In genomic region chr2:109487871-109488655, GRCh38 we compare ENCODE assay signal across 19 cellular contexts.
DNase-seq lines count a peak whose midpoint lies in the region; ATAC-seq and TF ChIP-seq lines count a peak whose summit lies in the region.
"Had no signal": no experiment of that assay in that cellular context is flagged by ENCODE, and none has a peak within 500 bp of the region (broad histone marks: within the 10 kb centered on the region; RNA-seq: fewer than 3 reads in every experiment).

No MANE protein-coding gene starts in this region.

- H3K14ac ChIP-seq in H9 (ENCODE audit: insufficient read depth, low read length): peak overlapping the region; percentile 28; the same call in 1 of the 2 replicates
- peak overlapping the region in 1 of 2 experiments; percentile 37 for H3K14ac ChIP-seq in mesenchymal stem cell (ENCODE audit: low read length in 2 of 2)

- H3K79me1 ChIP-seq in H9 (ENCODE audit: insufficient read depth, low read depth, low read length, poor library complexity, severe bottlenecking): no peaks in the 10 kb centered on the region
- no peaks in the 10 kb centered on the region for H3K79me1 ChIP-seq in mesenchymal stem cell (replicated peaks; ENCODE audit: low read length, poor library complexity, severe bottlenecking)

- WGBS in H9 (ENCODE audit: extremely low coverage, insufficient read length, low lambda C conversion rate): no CpG with 5 or more reads among the region's 14 CpGs
- 92% methylated on average over 14 of the region's 14 CpGs for WGBS in mesenchymal stem cell

- H3K4ac ChIP-seq in H9 (ENCODE audit: low read depth, low read length): no peak overlapping the region
- peak overlapping the region; percentile 41 to 47 for H3K4ac ChIP-seq in mesenchymal stem cell (ENCODE audit: low read depth in 1 of 2, low read length in 2 of 2)

- no peak overlapping the region for H3K27ac ChIP-seq in H9 (ENCODE audit: insufficient read length, low read depth, low read length)
- peak overlapping the region; percentile 75 to 89 for H3K27ac ChIP-seq in ascending aorta
- peak overlapping the region; percentile 97 for H3K27ac ChIP-seq in mesenchymal stem cell (ENCODE audit: low read length, poor library complexity, severe bottlenecking)

- H3K4me1 ChIP-seq in H9 (ENCODE audit: insufficient read depth, low read length) (no peaks in the 10 kb centered on the region), ascending aorta (peaks cover 6 to 37% of the 10 kb centered on the region in 2 donors), mesenchymal stem cell (ENCODE audit: control insufficient read depth, insufficient read depth, low read depth, low read length) (peaks cover 35% of the 10 kb centered on the region), skeletal muscle satellite cell (ENCODE audit: control insufficient read depth, insufficient read depth, low read length) (peaks cover 14% of the 10 kb centered on the region)
- H3K4me1 ChIP-seq: HAP-1 had no signal

- H3K18ac ChIP-seq in H9 (ENCODE audit: insufficient read length, low read depth, low read length) (no peak overlapping the region), mesenchymal stem cell (ENCODE audit: low read depth in 1 of 2, low read length in 2 of 2) (peak overlapping the region; percentile 23 to 63)

- H2BK20ac ChIP-seq in H9 (ENCODE audit: low read depth, low read length, poor library complexity, severe bottlenecking): no peak overlapping the region

- no peak overlapping the region for H4K5ac ChIP-seq in H9 (ENCODE audit: insufficient read length, low read depth, low read length)

- H3K9me3 ChIP-seq in H9 (ENCODE audit: control insufficient read depth, low read depth, low read length) (no peaks in the 10 kb centered on the region), ascending aorta (no peaks in the 10 kb centered on the region), mesenchymal stem cell (ENCODE audit: control insufficient read depth, low read length) (no peaks in the 10 kb centered on the region), skeletal muscle satellite cell (replicated peaks; ENCODE audit: low read length) (no peaks in the 10 kb centered on the region)
- H3K9me3 ChIP-seq: HAP-1 had no signal

- intact Hi-C loops in ascending aorta (cut with DNase I): loop anchor here (2.0 to 10.0 kb wide), 2 partner anchors 51 to 163 kb away; no protein-coding TSS in a partner anchor

- no peak for TF ChIP-seq CTCF in H9 (conservative IDR thresholded peaks at IDR 0.05)
- TF ChIP-seq CTCF in ascending aorta (IDR thresholded peaks at IDR 0.05): no peak

- H2AFZ ChIP-seq in H9 (ENCODE audit: low read length) (no peak overlapping the region), mesenchymal stem cell (ENCODE audit: low read depth, low read length) (no peak overlapping the region)

- ATAC-seq in HG03354 (IDR thresholded peaks at IDR 0.05; ENCODE audit: poor library complexity, severe bottlenecking, unreplicated experiment): no peak
- no peak for ATAC-seq in activated naive CD4-positive, alpha-beta T cell treated with anti-CD3 and anti-CD28 coated beads, Interleukin-2, amount 50 U/mL, for 72 hours
- ATAC-seq: CD8-positive, alpha-beta T cell; K562 had no signal

- H3K23ac ChIP-seq in H9 (ENCODE audit: insufficient read length, low read depth, low read length) (no peak overlapping the region), mesenchymal stem cell (ENCODE audit: low read length in 2 of 2) (no peak overlapping the region)

- H3K79me2 ChIP-seq in H9 (ENCODE audit: insufficient read depth, low read length): no peaks in the 10 kb centered on the region

- H3K36me3 ChIP-seq in ascending aorta: peaks cover 17 to 23% of the 10 kb centered on the region in 2 donors
- H3K36me3 ChIP-seq in mesenchymal stem cell (ENCODE audit: control insufficient read depth in 1 of 2, insufficient read depth in 2 of 2, low read depth in 1 of 2, low read length in 2 of 2): peaks cover 7 to 12% of the 10 kb centered on the region in 2 experiments
- H3K36me3 ChIP-seq in skeletal muscle satellite cell (ENCODE audit: insufficient read depth, low read length): peaks cover 24% of the 10 kb centered on the region
- H3K36me3 ChIP-seq: HAP-1 had no signal

- H3K56ac ChIP-seq in H9 (ENCODE audit: insufficient read length, low read depth, low read length): no peak overlapping the region

- H3K4me2 ChIP-seq in H9 (ENCODE audit: insufficient read depth, insufficient read length, low read length): no peak overlapping the region
- H3K4me2 ChIP-seq in mesenchymal stem cell (ENCODE audit: low read length, poor library complexity, severe bottlenecking): no peak overlapping the region
- H3K4me2 ChIP-seq in skeletal muscle satellite cell (ENCODE audit: low read length): no peak overlapping the region

- H3K9ac ChIP-seq in H9 (ENCODE audit: extremely low read depth, insufficient read length, low read length) (no peak overlapping the region), mesenchymal stem cell (ENCODE audit: low read length) (no peak overlapping the region), skeletal muscle satellite cell (ENCODE audit: low read depth, low read length) (peak overlapping the region; percentile 46)

- no peaks in the 10 kb centered on the region for H3K36me3 Mint-ChIP-seq in H9 (ENCODE audit: insufficient read depth in 1 of 3, low read depth in 3 of 3)
- no peaks in the 10 kb centered on the region for H3K36me3 Mint-ChIP-seq in activated naive CD4-positive, alpha-beta T cell treated with anti-CD3 and anti-CD28 coated beads, Interleukin-2, amount 50 U/mL, for 72 hours

- H2BK12ac ChIP-seq in H9 (ENCODE audit: insufficient read length, low read depth, low read length) (no peak overlapping the region), mesenchymal stem cell (ENCODE audit: low read length in 2 of 2) (peak overlapping the region in 1 of 2 experiments; percentile 61)

- no peaks in the 10 kb centered on the region for H4K20me1 ChIP-seq in H9 (ENCODE audit: control insufficient read depth, insufficient read depth, insufficient read length)

- H2BK15ac ChIP-seq in H9 (ENCODE audit: low read depth, low read length) (no peak overlapping the region), mesenchymal stem cell (ENCODE audit: low read depth, poor library complexity, severe bottlenecking) (no peak overlapping the region)

- H3K4me3 ChIP-seq in ascending aorta: no peak overlapping the region
- no peak overlapping the region for H3K4me3 ChIP-seq in mesenchymal stem cell (ENCODE audit: insufficient read depth in 1 of 2, low read depth in 1 of 2, low read length in 2 of 2)
- H3K4me3 ChIP-seq in skeletal muscle satellite cell (ENCODE audit: low read length): no peak overlapping the region
- H3K4me3 ChIP-seq: HAP-1, K562 had no signal

- H3K4me3 Mint-ChIP-seq in H9: no peak overlapping the region
- H3K4me3 Mint-ChIP-seq: B cell; CD8-positive, alpha-beta T cell had no signal

- no peak overlapping the region for H4K8ac ChIP-seq in H9 (replicated peaks; ENCODE audit: insufficient read length, low read depth, low read length)
- peak overlapping the region; percentile 29 for H4K8ac ChIP-seq in mesenchymal stem cell (ENCODE audit: low read length)

- H3K23me2 ChIP-seq in H9 (ENCODE audit: insufficient read length, low read depth, low read length, poor library complexity, severe bottlenecking): no peaks in the 10 kb centered on the region

- H2BK120ac ChIP-seq in H9 (ENCODE audit: low read depth, low read length, poor library complexity, severe bottlenecking) (no peak overlapping the region), mesenchymal stem cell (ENCODE audit: low read depth, low read length) (peak overlapping the region; percentile 65)

- H3T11ph ChIP-seq in H9 (ENCODE audit: low read length): no peak overlapping the region

- no peaks in the 10 kb centered on the region for H3K4me1 Mint-ChIP-seq in H9
- H3K4me1 Mint-ChIP-seq: B cell had no signal

- H2AK5ac ChIP-seq in H9 (ENCODE audit: insufficient read length, low read length) (no peak overlapping the region), mesenchymal stem cell (ENCODE audit: low read length, severe bottlenecking) (peak overlapping the region; percentile 83)

- no peak overlapping the region for H2BK5ac ChIP-seq in H9 (ENCODE audit: insufficient read length, low read length)
- peak overlapping the region; percentile 93 for H2BK5ac ChIP-seq in mesenchymal stem cell (ENCODE audit: low read depth, low read length, poor library complexity, severe bottlenecking)

- DNase-seq in H9 (no peak), ascending aorta (ENCODE audit: low spot score in 2 of 2) (no peak), mesenchymal stem cell (no peak), 8988T (no peak)
- DNase-seq in activated naive CD4-positive, alpha-beta T cell treated with anti-CD3 and anti-CD28 coated beads, Interleukin-2, amount 50 U/mL, for 72 hours (ENCODE audit: low spot score in 2 of 2): no peak
- DNase-seq in stimulated activated CD4-positive, alpha-beta T cell treated with anti-CD3 and anti-CD28 coated beads, Interleukin-2, amount 100 ng/mL, for 24 hours: no peak
- DNase-seq: CD8-positive, alpha-beta T cell; DMS79; NCI-H187 treated with DMSO at 0.1 percent for 48 hours; NCI-H446; NCI-H69; NK-92 treated with Interleukin-12 subunit alpha and Interleukin-12 subunit beta, amount 100 ng/mL, for 24 hours; OCI-M1; RPMI8226 had no signal

- peak overlapping the region in 1 of 3 experiments; percentile 15; a peak in 1 of 7 replicates for H3K27ac Mint-ChIP-seq in H9
- no peak overlapping the region for H3K27ac Mint-ChIP-seq in activated naive CD4-positive, alpha-beta T cell treated with anti-CD3 and anti-CD28 coated beads, Interleukin-2, amount 50 U/mL, for 72 hours
- H3K27ac Mint-ChIP-seq: B cell; CD8-positive, alpha-beta T cell had no signal

- no peaks in the 10 kb centered on the region for H3K9me3 Mint-ChIP-seq in H9
- H3K9me3 Mint-ChIP-seq in activated naive CD4-positive, alpha-beta T cell treated with anti-CD3 and anti-CD28 coated beads, Interleukin-2, amount 50 U/mL, for 72 hours: no peaks in the 10 kb centered on the region
- H3K9me3 Mint-ChIP-seq: CD8-positive, alpha-beta T cell had no signal

- H3K27me3 Mint-ChIP-seq in H9 (ENCODE audit: low read depth): no peaks in the 10 kb centered on the region; the same call in 1 of the 2 replicates

- H4K91ac ChIP-seq in H9 (ENCODE audit: insufficient read length, low read depth, low read length) (no peak overlapping the region), mesenchymal stem cell (ENCODE audit: low read length) (peak overlapping the region; percentile 71)

- H3K27me3 ChIP-seq in H9 (ENCODE audit: insufficient read depth, low read length) (no peaks in the 10 kb centered on the region), ascending aorta (no peaks in the 10 kb centered on the region), mesenchymal stem cell (ENCODE audit: control insufficient read depth in 1 of 2, insufficient read depth in 1 of 2, low read length in 2 of 2) (no peaks in the 10 kb centered on the region), skeletal muscle satellite cell (ENCODE audit: control insufficient read depth, insufficient read depth, low read length) (no peaks in the 10 kb centered on the region)
